In genomic region chr14:94925416-94925815, GRCh38 we compare ENCODE assay signal across 31 cellular contexts.
"Had no signal": no experiment of that assay in that cellular context is flagged by ENCODE, and none has a peak within 500 bp of the region (broad histone marks: within the 10 kb centered on the region; RNA-seq: fewer than 3 reads in every experiment).

No MANE protein-coding gene starts in this region.

- H3K9ac ChIP-seq: neural progenitor cell, parathyroid adenoma had no signal

- H3K4me2 ChIP-seq: neural progenitor cell, smooth muscle cell had no signal

- H3K36me3 Mint-ChIP-seq: naive thymus-derived CD4-positive, alpha-beta T cell; natural killer cell; neural progenitor cell; stimulated activated memory B cell treated with anti-CD40 and anti-IgM and Interleukin-4, amounts not matched to agents 10 μg/mL and 1 μg/mL and 100 μg/mL, for 72 hours; type B pancreatic cell had no signal

- H3K4me3 Mint-ChIP-seq: naive thymus-derived CD4-positive, alpha-beta T cell; natural killer cell; nephron; neural progenitor cell; stimulated activated memory B cell treated with anti-CD40 and anti-IgM and Interleukin-4, amounts not matched to agents 10 μg/mL and 1 μg/mL and 100 μg/mL, for 72 hours; stimulated activated naive CD8-positive, alpha-beta T cell treated with anti-CD3 and anti-CD28 coated beads, Interleukin-15, amount 100 ng/mL, for 72 hours; type B pancreatic cell had no signal

- H3K4me1 ChIP-seq: neural progenitor cell, parathyroid adenoma, psoas muscle, suprapubic skin, testis, transverse colon, upper lobe of right lung, uterus had no signal

- H3K27me3 ChIP-seq: neural progenitor cell, ovary, spleen, testis, tibial artery, transverse colon, upper lobe of right lung, uterus had no signal

- ATAC-seq: naive thymus-derived CD4-positive, alpha-beta T cell; natural killer cell; psoas muscle; right cardiac atrium; sciatic nerve; stimulated activated naive CD8-positive, alpha-beta T cell treated with anti-CD3 and anti-CD28 coated beads, Interleukin-15, amount 100 ng/mL, for 72 hours had no signal

- H3K4me3 ChIP-seq: neural progenitor cell, ovary, psoas muscle, skin epidermis, smooth muscle cell, spleen, suprapubic skin, testis, tibial artery, transverse colon, upper lobe of right lung, uterus had no signal

- H3K27ac Mint-ChIP-seq: naive thymus-derived CD4-positive, alpha-beta T cell; natural killer cell; nephron; neural progenitor cell; progenitor cell of endocrine pancreas; stimulated activated memory B cell treated with anti-CD40 and anti-IgM and Interleukin-4, amounts not matched to agents 10 μg/mL and 1 μg/mL and 100 μg/mL, for 72 hours; type B pancreatic cell had no signal

- H3K27me3 Mint-ChIP-seq: stimulated activated memory B cell treated with anti-CD40 and anti-IgM and Interleukin-4, amounts not matched to agents 10 μg/mL and 1 μg/mL and 100 μg/mL, for 72 hours had no signal

- H3K9me3 Mint-ChIP-seq: natural killer cell had no signal

- H2AFZ ChIP-seq: neural progenitor cell, parathyroid adenoma had no signal

- H3K36me3 ChIP-seq: neural progenitor cell, ovary, spleen, suprapubic skin, tibial artery, transverse colon, upper lobe of right lung, uterus had no signal

- DNase-seq: naive thymus-derived CD4-positive, alpha-beta T cell; natural killer cell; occipital lobe; ovary; posterior cingulate gyrus; psoas muscle; right cardiac atrium; stimulated activated CD4-positive, alpha-beta T cell treated with anti-CD3 and anti-CD28 coated beads, Interleukin-12 subunit alpha, Interleukin-12 subunit beta, amount 100 ng/mL, for 4 hours; stimulated activated CD4-positive, alpha-beta T cell treated with anti-CD3 and anti-CD28 coated beads, Interleukin-1b, Interleukin-23, amount 100 ng/mL, for 48 hours; stimulated activated CD4-positive, alpha-beta T cell treated with anti-CD3 and anti-CD28 coated beads, Interleukin-4, amount 100 ng/mL, for 1 hour; stimulated activated CD4-positive, alpha-beta T cell treated with anti-CD3 and anti-CD28 coated beads, Interleukin-4, amount 100 ng/mL, for 4 hours; stimulated activated CD8-positive, alpha-beta memory T cell treated with anti-CD3 and anti-CD28 coated beads, Interleukin-4, amount 100 ng/mL, for 48 hours; stimulated activated naive CD4-positive, alpha-beta T cell; stimulated activated naive CD8-positive, alpha-beta T cell treated with anti-CD3 and anti-CD28 coated beads, Interleukin-15, amount 100 ng/mL, for 72 hours; substantia nigra; tibial artery; transverse colon; upper lobe of right lung; uterus had no signal

- H3K27ac ChIP-seq: neural progenitor cell, ovary, parathyroid adenoma, psoas muscle, spleen, suprapubic skin, testis, tibial artery, transverse colon, upper lobe of right lung, uterus had no signal

- H3K4me1 Mint-ChIP-seq: natural killer cell; nephron; neural progenitor cell; stimulated activated memory B cell treated with anti-CD40 and anti-IgM and Interleukin-4, amounts not matched to agents 10 μg/mL and 1 μg/mL and 100 μg/mL, for 72 hours; stimulated activated naive CD8-positive, alpha-beta T cell treated with anti-CD3 and anti-CD28 coated beads, Interleukin-15, amount 100 ng/mL, for 72 hours had no signal

- H3K9me3 ChIP-seq: ovary, psoas muscle, spleen, suprapubic skin, testis, tibial artery, transverse colon, upper lobe of right lung, uterus had no signal
